In the genomic region with DNA sequence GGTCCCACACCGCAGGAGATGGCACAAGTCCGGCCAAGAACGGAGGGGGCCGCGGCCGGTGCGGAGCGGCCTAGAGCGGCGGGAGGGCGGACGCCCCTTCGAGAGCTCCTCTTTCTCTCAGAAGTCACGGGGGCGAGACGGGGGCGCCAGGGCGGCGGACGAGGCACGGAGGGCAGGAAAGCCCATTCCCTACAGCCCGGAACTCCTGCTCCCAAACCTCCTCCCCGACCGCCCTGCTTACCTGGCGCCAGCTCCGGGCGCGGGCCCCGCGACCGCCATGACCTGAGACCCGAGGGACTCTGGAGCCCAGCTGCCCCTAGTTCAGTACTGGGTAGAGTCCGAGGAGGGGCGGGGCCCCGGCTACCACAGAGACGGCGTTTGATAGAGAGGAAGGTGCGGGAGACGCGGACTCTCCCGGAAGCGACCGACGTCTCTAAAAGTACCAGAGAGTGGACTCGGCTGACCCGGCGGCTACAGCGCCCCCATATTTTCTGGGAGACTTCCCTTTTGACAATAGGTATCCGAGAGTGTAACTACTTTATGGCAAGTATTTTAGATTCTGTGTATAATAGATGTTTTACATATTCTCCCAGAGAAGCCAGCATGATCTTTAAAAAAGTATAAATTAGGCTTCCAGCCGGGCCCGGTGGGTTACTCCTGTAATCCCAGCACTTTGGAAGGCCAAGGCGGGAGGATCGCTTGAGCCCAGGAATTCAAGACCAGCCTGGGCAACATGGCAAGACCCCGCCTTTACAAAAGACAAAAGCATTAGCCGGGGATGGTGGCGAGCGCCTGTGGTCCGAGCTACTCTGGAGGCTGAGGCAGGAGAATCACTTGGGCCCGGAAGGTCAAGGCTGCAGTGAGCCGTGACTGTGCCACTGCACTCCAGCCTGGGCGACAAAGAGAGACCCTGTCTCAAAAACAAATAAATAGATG, we compare ENCODE assay signal across 8 cellular contexts. TPM values are rescaled to one million over a fixed set of nuclear protein-coding genes. Genes with fewer than 3 reads are reported as not detected.
DNase-seq lines count a peak whose midpoint lies in the region; ATAC-seq lines count a peak whose summit lies in the region.

TSS of gene ABCD4 (minus strand) at position 301 of the 936 bp plus-strand sequence. CDS start at position 279, 22 bp downstream.

- H3K4me3 ChIP-seq in right cardiac atrium (ENCODE audit: low read length) (peak within 1 kb of the TSS; percentile 96), rectal smooth muscle tissue (ENCODE audit: low read length) (peak within 1 kb of the TSS; percentile 91), aorta (ENCODE audit: low read length in 2 of 2) (peak within 1 kb of the TSS; percentile 68 to 75)

- H3K4me1 ChIP-seq in right cardiac atrium (ENCODE audit: control insufficient read depth, insufficient read depth, low read length) (peaks cover 12% of the 10 kb centered on the region), rectal smooth muscle tissue (ENCODE audit: control insufficient read depth, insufficient read depth, low read length) (peaks cover 2% of the 10 kb centered on the region), aorta (ENCODE audit: control insufficient read depth in 1 of 2, insufficient read depth in 2 of 2, low read length in 2 of 2) (no peaks in the 10 kb centered on the region)

- intact Hi-C loops in T-helper 2 cell treated with Interferon-gamma antibody and Interleukin-4, amounts not matched to agents 100 ng/mL and 5 ng/mL, for 36 hours (cut with micrococcal nuclease) = loop anchor here (1.0 to 10.0 kb wide), 3 partner anchors 48 to 190 kb away; partner anchors contain the start of genes ISCA2 and NPC2
- intact Hi-C loops in right cardiac atrium (cut with DNase I) = no loop called here
- intact Hi-C loops in aorta (cut with DNase I) = no loop called here

- H3K27ac ChIP-seq in right cardiac atrium (ENCODE audit: low read length) (peak within 1 kb of the TSS; percentile 94), rectal smooth muscle tissue (ENCODE audit: low read depth, low read length) (peak within 1 kb of the TSS; percentile 76), aorta (ENCODE audit: low read depth in 1 of 2, low read length in 2 of 2) (peak within 1 kb of the TSS; percentile 46 to 48)

- H3K9ac ChIP-seq in rectal smooth muscle tissue (ENCODE audit: low read length) = peak within 1 kb of the TSS; percentile 80

- DNase-seq in NCI-H1694 treated with DMSO at 0.1 percent for 48 hours (lab: John Stamatoyannopoulos, UW) (peak; percentile 95), anterior cingulate cortex (lab: John Stamatoyannopoulos, UW) (peak; percentile 57 to 97 (median 91)), right cardiac atrium (peak; percentile 94 to 98 (median 97)), aorta (peak; percentile 96 to 98)

- H3K9me3 ChIP-seq in right cardiac atrium (ENCODE audit: control insufficient read depth, low read length) (no peaks in the 10 kb centered on the region), aorta (ENCODE audit: control insufficient read depth, low read length) (no peaks in the 10 kb centered on the region)

- ATAC-seq in GM18499 (IDR thresholded peaks at IDR 0.05; ENCODE audit: insufficient read depth, unreplicated experiment) = peak; percentile 78
- peak; percentile 92 for ATAC-seq in HG02938 (IDR thresholded peaks at IDR 0.05; ENCODE audit: unreplicated experiment)
- peak; percentile 99 for ATAC-seq in right cardiac atrium
- ATAC-seq in aorta (ENCODE audit: low FRiP score) = peak; percentile 97

- no peaks in the 10 kb centered on the region for H3K27me3 ChIP-seq in right cardiac atrium (ENCODE audit: control insufficient read depth, insufficient read depth)
- H3K27me3 ChIP-seq in rectal smooth muscle tissue (ENCODE audit: control insufficient read depth, insufficient read depth, low read length) = no peaks in the 10 kb centered on the region
- H3K27me3 ChIP-seq in aorta (ENCODE audit: control insufficient read depth in 1 of 2, insufficient read depth in 2 of 2, low read length in 1 of 2) = no peaks in the 10 kb centered on the region

- WGBS in right cardiac atrium = 12% methylated on average over 61 of the region's 61 CpGs
- 11% methylated on average over 61 of the region's 61 CpGs for WGBS in aorta, 2 donors

- peaks cover 5% of the 10 kb centered on the region for H3K36me3 ChIP-seq in rectal smooth muscle tissue (ENCODE audit: control insufficient read depth, insufficient read depth, low read length)
- peaks cover 0 to 7% of the 10 kb centered on the region in 2 donors for H3K36me3 ChIP-seq in aorta (ENCODE audit: control insufficient read depth in 1 of 2, insufficient read depth in 2 of 2, low read length in 1 of 2)

RNA-seq across cellular contexts. Expression of gene ABCD4, which starts in this region (rescaled TPM):
- 47.3 and 49.6 TPM in 2 replicates for total RNA-seq in T-helper 2 cell treated with Interferon-gamma antibody and Interleukin-4, amounts not matched to agents 100 ng/mL and 5 ng/mL, for 36 hours
- total RNA-seq in right cardiac atrium (10 to 100 TPM; 18.9 to 28.7 (median 25.2) TPM), aorta (100 to 1,000 TPM in 1 of 2 donors, 10 to 100 TPM in 1; 40.3 to 102 TPM)
- polyA plus RNA-seq in right cardiac atrium (25.4 TPM), aorta (10 to 100 TPM; 10.5 to 67.5 TPM)

Comparison
In these comparisons a context has a peak if more than half of its experiments do, and no peak if none do; other contexts are left out.
1. Peak in every context shown above with its lines: DNase-seq, ATAC-seq, H3K4me3 ChIP-seq and H3K27ac ChIP-seq.